In genomic region chr10:110919971-110920881, GRCh38 we compare ENCODE assay signal across 8 cellular contexts. TPM values are rescaled to one million over a fixed set of nuclear protein-coding genes. Genes with fewer than 3 reads are reported as not detected.
DNase-seq lines count a peak whose midpoint lies in the region; ATAC-seq and TF ChIP-seq lines count a peak whose summit lies in the region.

No MANE protein-coding gene starts in this region.

- H3K27ac ChIP-seq in HUES6 (ENCODE audit: low read depth, low read length) = no peak overlapping the region
- H3K27ac ChIP-seq in SJSA1 = peak overlapping the region; percentile 83
- peak overlapping the region; percentile 91 for H3K27ac ChIP-seq in mammary epithelial cell (ENCODE audit: insufficient read depth, low read depth, low read length)
- peak overlapping the region; percentile 88 for H3K27ac ChIP-seq in smooth muscle cell (ENCODE audit: low read depth)

- H3K9ac ChIP-seq in HUES6 (ENCODE audit: low read length) (peak overlapping the region; percentile 74), mammary epithelial cell (ENCODE audit: insufficient read depth, low read length) (peak overlapping the region; percentile 95), smooth muscle cell (ENCODE audit: low read depth) (peak overlapping the region; percentile 93)

- H3F3A ChIP-seq in smooth muscle cell (ENCODE audit: low read depth) = peaks cover 8% of the 10 kb centered on the region

- H2AFZ ChIP-seq in mammary epithelial cell (ENCODE audit: low read depth, low read length) (peak overlapping the region; percentile 82), smooth muscle cell (ENCODE audit: low read depth) (no peak overlapping the region)

- TF ChIP-seq CTCF in GM06990 (IDR thresholded peaks at IDR 0.05; ENCODE audit: insufficient read depth, low read length, poor library complexity, severe bottlenecking) (no peak), mammary epithelial cell (conservative IDR thresholded peaks at IDR 0.05 in 1 of 2, IDR thresholded peaks at IDR 0.05 in 1 of 2; ENCODE audit: extremely low read depth in 1 of 2, insufficient read depth in 1 of 2, low read depth in 1 of 2, low read length in 2 of 2) (no peak), smooth muscle cell (IDR thresholded peaks at IDR 0.05; ENCODE audit: borderline replicate concordance, insufficient read depth, poor library complexity, severe bottlenecking) (no peak)

- no peaks in the 10 kb centered on the region for H4K20me1 ChIP-seq in mammary epithelial cell (ENCODE audit: insufficient read depth, low read length)
- peaks cover 53% of the 10 kb centered on the region for H4K20me1 ChIP-seq in smooth muscle cell (ENCODE audit: low read depth)

- H3K79me2 ChIP-seq in mammary epithelial cell (ENCODE audit: insufficient read depth, low read length) = peaks cover 68% of the 10 kb centered on the region
- peaks cover 60% of the 10 kb centered on the region for H3K79me2 ChIP-seq in smooth muscle cell (ENCODE audit: low read depth)

- dilution Hi-C loops in mammary epithelial cell (cut with HindIII; ENCODE audit: low sequenced_read_pairs) = no loop called here

- H3K27me3 ChIP-seq in GM06990 (replicated peaks; ENCODE audit: control insufficient read depth, insufficient read depth, low read length) = no peaks in the 10 kb centered on the region
- no peaks in the 10 kb centered on the region for H3K27me3 ChIP-seq in HUES6 (ENCODE audit: control insufficient read depth, insufficient read depth, low read length)
- no peaks in the 10 kb centered on the region for H3K27me3 ChIP-seq in SJSA1 (replicated peaks)
- H3K27me3 ChIP-seq in mammary epithelial cell (ENCODE audit: insufficient read depth, low read length) = no peaks in the 10 kb centered on the region
- no peaks in the 10 kb centered on the region for H3K27me3 ChIP-seq in smooth muscle cell (ENCODE audit: low read depth)

- WGBS in mammary epithelial cell (ENCODE audit: low coverage, missing lambda C conversion rate) = 2% methylated on average over 6 of the region's 44 CpGs
- 3% methylated on average over 22 of the region's 44 CpGs for WGBS in smooth muscle cell (ENCODE audit: low lambda C conversion rate)

- CTCF ChIA-PET in mammary epithelial cell (lab: Charles Lee; ENCODE audit: low non-redundant PET) = interaction anchor here (0.7 kb wide), 1 partner anchor 1217 kb away, joined by 4 read pairs; no protein-coding TSS in a partner anchor

- H3K36me3 ChIP-seq in GM06990 (ENCODE audit: control insufficient read depth, insufficient read depth, low read length) = no peaks in the 10 kb centered on the region; the same call in 1 of the 2 replicates
- H3K36me3 ChIP-seq in HUES6 (ENCODE audit: control insufficient read depth, insufficient read depth, low read length) = no peaks in the 10 kb centered on the region
- peaks cover 3% of the 10 kb centered on the region; the same call in 1 of the 2 replicates for H3K36me3 ChIP-seq in SJSA1
- no peaks in the 10 kb centered on the region for H3K36me3 ChIP-seq in mammary epithelial cell (ENCODE audit: insufficient read depth, low read length)
- H3K36me3 ChIP-seq in smooth muscle cell (ENCODE audit: low read depth) = no peaks in the 10 kb centered on the region

- ATAC-seq in GM21528 (IDR thresholded peaks at IDR 0.05; ENCODE audit: low FRiP score, unreplicated experiment) = peak; percentile 24

- intact Hi-C loops in mammary epithelial cell (cut with micrococcal nuclease) = loop anchor here (2.0 to 5.0 kb wide), 5 partner anchors 47 to 442 kb away; no protein-coding TSS in a partner anchor

- DNase-seq in GM06990 (ENCODE audit: extremely low read depth, insufficient read length) = peak; percentile 67
- DNase-seq in SJSA1 (ENCODE audit: low read depth in 1 of 2, low spot score in 2 of 2) = peak; percentile 46 to 69
- DNase-seq in mammary epithelial cell = peak; percentile 61
- peak; percentile 28 for DNase-seq in iris pigment epithelial cell (ENCODE audit: low read depth)
- DNase-seq in smooth muscle cell (lab: John Stamatoyannopoulos, UW; ENCODE audit: unreplicated experiment) = no peak
- no peak for DNase-seq in HPDE6-E6E7 (ENCODE audit: extremely low spot score)

- H3K9me3 ChIP-seq in HUES6 (ENCODE audit: control insufficient read depth, insufficient read depth, low read depth, low read length) (no peaks in the 10 kb centered on the region), SJSA1 (replicated peaks) (no peaks in the 10 kb centered on the region), mammary epithelial cell (replicated peaks; ENCODE audit: insufficient read depth, low read length) (no peaks in the 10 kb centered on the region), smooth muscle cell (replicated peaks; ENCODE audit: low read depth) (no peaks in the 10 kb centered on the region)

- H3K4me3 ChIP-seq in GM06990 (replicated peaks; ENCODE audit: low read depth, low read length) (peak overlapping the region; percentile 98), HUES6 (ENCODE audit: low read depth, low read length) (peak overlapping the region; percentile 97), SJSA1 (peak overlapping the region; percentile 89), mammary epithelial cell (replicated peaks in 1 of 3; ENCODE audit: insufficient read depth in 1 of 3, low read depth in 2 of 3, low read length in 3 of 3) (peak overlapping the region; percentile 84 to 95 (median 93)), smooth muscle cell (peak overlapping the region; percentile 81)

- no TSS peak for BruUV-seq in mammary epithelial cell (replicated peaks; lab: Mats Ljungman, UMichigan)

- H3K4me1 ChIP-seq in HUES6 (ENCODE audit: control insufficient read depth, insufficient read depth, low read length) (peaks cover 14% of the 10 kb centered on the region), SJSA1 (replicated peaks) (peaks cover 37% of the 10 kb centered on the region), mammary epithelial cell (ENCODE audit: insufficient read depth, low read length) (peaks cover 5% of the 10 kb centered on the region), smooth muscle cell (ENCODE audit: low read depth) (peaks cover 28% of the 10 kb centered on the region)

- in situ Hi-C loops in mammary epithelial cell (cut with MboI; ENCODE audit: low sequenced_read_pairs in 2 of 2) = no loop called here

- H3K4me2 ChIP-seq in mammary epithelial cell (ENCODE audit: insufficient read depth, low read depth, low read length) = peak overlapping the region; percentile 93
- peak overlapping the region; percentile 95 for H3K4me2 ChIP-seq in smooth muscle cell

RNA-seq across cellular contexts. Expression of gene SHOC2, which starts 0.8 kb away (rescaled TPM):
- total RNA-seq in SJSA1 (2014; rRNA removed; shearing (Covaris generic)) = 41.6 and 51.5 TPM in 2 replicates
- total RNA-seq in mammary epithelial cell (10 to 100 TPM; 51.1 to 59.0 TPM), smooth muscle cell (45.1 and 54.4 TPM in 2 replicates)
- polyA plus RNA-seq in mammary epithelial cell (11.9 TPM), smooth muscle cell (19.3 and 22.7 TPM in 2 replicates)
- polyA minus RNA-seq in mammary epithelial cell = 27.4 TPM

RNA-seq across cellular contexts. Expression of gene BBIP1, which starts 1.2 kb away (rescaled TPM):
- total RNA-seq in SJSA1 (2014; rRNA removed; shearing (Covaris generic)) = 33.6 and 44.5 TPM in 2 replicates
- total RNA-seq in mammary epithelial cell (10 to 100 TPM in 1 of 2 donors, 1 to 10 TPM in 1; 9.3 to 25.0 TPM), smooth muscle cell (19.5 and 22.3 TPM in 2 replicates)
- polyA plus RNA-seq in mammary epithelial cell (10.1 TPM), smooth muscle cell (17.8 and 26.3 TPM in 2 replicates)
- not detected for polyA minus RNA-seq in mammary epithelial cell

RNA-seq across cellular contexts. Expression of gene PDCD4, which starts 48.5 kb away (rescaled TPM):
- 16.0 and 21.0 TPM in 2 replicates for total RNA-seq in SJSA1 (2014; rRNA removed; shearing (Covaris generic))
- total RNA-seq in mammary epithelial cell (100 to 1,000 TPM; 123 to 133 TPM), smooth muscle cell (67.0 and 73.5 TPM in 2 replicates)
- polyA plus RNA-seq in mammary epithelial cell (47.0 TPM), smooth muscle cell (124 and 141 TPM in 2 replicates)
- 80.5 TPM for polyA minus RNA-seq in mammary epithelial cell

Comparison
In these comparisons a context has a peak if more than half of its experiments do, and no peak if none do; other contexts are left out.
1. DNase-seq: peak in GM06990 (single experiment), SJSA1 (2 of 2), mammary epithelial cell (single experiment) and iris pigment epithelial cell (single experiment); none in smooth muscle cell (single experiment) and HPDE6-E6E7 (single experiment).
2. Peak in every context shown above with its lines, with median percentiles within 50 percentile points of each other: H3K4me3 ChIP-seq and H3K9ac ChIP-seq.